In the genomic region with DNA sequence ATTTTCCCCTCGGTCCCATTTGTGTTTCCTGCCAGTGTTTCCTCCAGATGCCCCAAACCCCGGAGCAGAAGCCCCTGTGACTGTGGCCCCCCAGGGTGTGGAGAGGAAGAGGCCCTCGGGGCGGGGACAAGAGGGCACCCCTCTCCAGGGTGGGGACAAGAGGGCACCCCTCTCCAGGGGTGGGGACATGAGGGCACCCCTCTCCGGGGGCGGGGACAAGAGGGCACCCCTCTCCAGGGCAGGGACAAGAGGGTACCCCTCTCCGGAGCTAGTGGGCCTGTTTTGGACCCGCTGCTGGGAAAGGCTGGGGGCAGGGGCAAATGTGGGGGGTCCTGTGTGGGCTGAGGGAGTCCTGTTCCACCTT, we compare ENCODE assay signal across 21 cellular contexts. TPM values are rescaled to one million over a fixed set of nuclear protein-coding genes. Genes with fewer than 3 reads are reported as not detected.
DNase-seq lines count a peak whose midpoint lies in the region; ATAC-seq and TF ChIP-seq lines count a peak whose summit lies in the region.
"Had no signal": no experiment of that assay in that cellular context is flagged by ENCODE, and none has a peak within 500 bp of the region (broad histone marks: within the 10 kb centered on the region; RNA-seq: fewer than 3 reads in every experiment).

No MANE protein-coding gene starts in this region.

- H3K4me1 Mint-ChIP-seq in brain, result peaks cover 60% of the 10 kb centered on the region

- no peaks in the 10 kb centered on the region for H3K9me2 ChIP-seq in neural cell (ENCODE audit: insufficient read depth, low read length)

- H2AFZ ChIP-seq in neural cell (ENCODE audit: low read depth, low read length), result no peak overlapping the region

- no peak for TF ChIP-seq RAD21 in neural cell (conservative IDR thresholded peaks at IDR 0.05)

- H3K27ac Mint-ChIP-seq in brain, result peak overlapping the region; percentile 80 to 97 (median 88)

- H3K9ac ChIP-seq in HUES48 (ENCODE audit: low read depth, low read length), result no peak overlapping the region
- peak overlapping the region; percentile 43 for H3K9ac ChIP-seq in neural cell (ENCODE audit: low read length)

- H3K27ac ChIP-seq in HUES48 (ENCODE audit: low read depth, low read length), result peak overlapping the region; percentile 73
- peak overlapping the region; percentile 67 for H3K27ac ChIP-seq in neural cell (ENCODE audit: low read length)
- H3K27ac ChIP-seq in temporal lobe (ENCODE audit: low read depth, low read length), result peak overlapping the region; percentile 20
- H3K27ac ChIP-seq: C4-2B had no signal

- no peak overlapping the region for H3K4me2 ChIP-seq in neural cell (ENCODE audit: low read length)

- peak overlapping the region in 4 of 5 experiments; percentile 46 to 76 (median 64) for H3K4me3 Mint-ChIP-seq in brain

- H3K36me3 ChIP-seq in HUES48 (ENCODE audit: control insufficient read depth, insufficient read depth, low read length), result no peaks in the 10 kb centered on the region
- H3K36me3 ChIP-seq in neural cell (ENCODE audit: insufficient read depth, low read length), result peaks cover 14% of the 10 kb centered on the region

- H3K27me3 ChIP-seq in HUES48 (ENCODE audit: control insufficient read depth, insufficient read depth, low read length) (peaks cover 4% of the 10 kb centered on the region; the same call in 1 of the 2 replicates), neural cell (ENCODE audit: insufficient read depth, low read depth, low read length) (no peaks in the 10 kb centered on the region)

- peaks cover 30% of the 10 kb centered on the region for H3K36me3 Mint-ChIP-seq in brain

- H3K4me1 ChIP-seq in HUES48 (ENCODE audit: control insufficient read depth, insufficient read depth, low read length), result peaks cover 18% of the 10 kb centered on the region

- peak overlapping the region; percentile 9 for H3K4me3 ChIP-seq in HUES48 (ENCODE audit: low read depth, low read length)
- H3K4me3 ChIP-seq in neural cell (ENCODE audit: low read length), result peak overlapping the region; percentile 51

- peaks cover 52% of the 10 kb centered on the region for H3K79me2 ChIP-seq in neural cell (replicated peaks; ENCODE audit: insufficient read depth, low read length)

- ATAC-seq in HG03442 (IDR thresholded peaks at IDR 0.05; ENCODE audit: unreplicated experiment), result no peak
- ATAC-seq: HCT116 had no signal

- H3K27me3 Mint-ChIP-seq in brain, result peaks cover 7% of the 10 kb centered on the region

- DNase-seq in DMS114 treated with DMSO at 0.1 percent for 48 hours (lab: John Stamatoyannopoulos, UW; ENCODE audit: unreplicated experiment) (no peak), SK-N-DZ (ENCODE audit: low spot score) (no peak)
- DNase-seq: AML-193, DMS153, GDM1, Kasumi-1, MM.1S, NCI-H1092, NCI-H1436 treated with DMSO at 0.1 percent for 48 hours, NCI-H2029, NCI-H446, NCI-H69, SHP77 treated with DMSO at 0.1 percent for 48 hours had no signal

- no peaks in the 10 kb centered on the region for H3F3A ChIP-seq in neural cell (ENCODE audit: insufficient read depth, low read length, poor library complexity, severe bottlenecking)

- H3K9me3 Mint-ChIP-seq in brain, result peaks cover 0 to 19% (median 10%) of the 10 kb centered on the region in 5 experiments

- peaks cover 9% of the 10 kb centered on the region for H4K20me1 ChIP-seq in neural cell (ENCODE audit: insufficient read depth)

- H3K9me3 ChIP-seq in HUES48 (ENCODE audit: control insufficient read depth, insufficient read depth, low read length), result no peaks in the 10 kb centered on the region
- H3K9me3 ChIP-seq in neural cell (ENCODE audit: low read length), result no peaks in the 10 kb centered on the region

- TF ChIP-seq EP300 in neural cell (conservative IDR thresholded peaks at IDR 0.05; ENCODE audit: poor library complexity, severe bottlenecking), result no peak

- TF ChIP-seq CTCF in brain (conservative IDR thresholded peaks at IDR 0.05), result no peak
- TF ChIP-seq CTCF in neural cell (IDR thresholded peaks at IDR 0.05; ENCODE audit: poor library complexity, severe bottlenecking), result no peak

TF ChIP-seq in neural cell, 6 proteins besides CTCF, POLR2A, EP300 and RAD21:
- no peak for TF ChIP-seq POLR2AphosphoS5 (IDR thresholded peaks at IDR 0.05)
- no peak for TF ChIP-seq TAF1 (IDR thresholded peaks at IDR 0.05; ENCODE audit: low read depth)
- TF ChIP-seq SMC3 (conservative IDR thresholded peaks at IDR 0.05; ENCODE audit: poor library complexity), result no peak
- TF ChIP-seq MXI1 (conservative IDR thresholded peaks at IDR 0.05; ENCODE audit: poor library complexity, severe bottlenecking), result no peak
- no peak for TF ChIP-seq REST (IDR thresholded peaks at IDR 0.05; ENCODE audit: borderline replicate concordance)
- no peak for TF ChIP-seq EZH2 (IDR thresholded peaks at IDR 0.05; ENCODE audit: borderline replicate concordance, insufficient read depth, low read length, poor library complexity, severe bottlenecking)
TF ChIP-seq in neural cell: peak in this region for 0.

RNA-seq across cellular contexts. Expression of gene MYT1, which starts 13.2 kb away (rescaled TPM):
- polyA plus RNA-seq in brain (ENCODE audit: insufficient read depth, low read depth, low replicate concordance), result 46.0 TPM
- 35.8 and 42.4 TPM in 2 replicates for polyA plus RNA-seq in neural cell
- 79.8 and 80.8 TPM in 2 replicates for polyA minus RNA-seq in neural cell
- 8.1 TPM for total RNA-seq in temporal lobe
- 17.7 and 19.3 TPM in 2 replicates for polyA plus RNA-seq in SK-N-DZ (2014; cell fraction: cytosol; rRNA removed)
- polyA plus RNA-seq in SK-N-DZ (2014; cell fraction: nucleus; rRNA removed), result 35.0 and 57.9 TPM in 2 replicates
- total RNA-seq: Daoy had no signal

Comparison
In these comparisons a context has a peak if more than half of its experiments do, and no peak if none do; other contexts are left out.
1. H3K27ac ChIP-seq: peak in every context shown above with its lines; median percentile 73 in HUES48; 67 in neural cell; 20 in temporal lobe.